Comparison of ENCODE assay signal across 8 cellular contexts in the genomic region with DNA sequence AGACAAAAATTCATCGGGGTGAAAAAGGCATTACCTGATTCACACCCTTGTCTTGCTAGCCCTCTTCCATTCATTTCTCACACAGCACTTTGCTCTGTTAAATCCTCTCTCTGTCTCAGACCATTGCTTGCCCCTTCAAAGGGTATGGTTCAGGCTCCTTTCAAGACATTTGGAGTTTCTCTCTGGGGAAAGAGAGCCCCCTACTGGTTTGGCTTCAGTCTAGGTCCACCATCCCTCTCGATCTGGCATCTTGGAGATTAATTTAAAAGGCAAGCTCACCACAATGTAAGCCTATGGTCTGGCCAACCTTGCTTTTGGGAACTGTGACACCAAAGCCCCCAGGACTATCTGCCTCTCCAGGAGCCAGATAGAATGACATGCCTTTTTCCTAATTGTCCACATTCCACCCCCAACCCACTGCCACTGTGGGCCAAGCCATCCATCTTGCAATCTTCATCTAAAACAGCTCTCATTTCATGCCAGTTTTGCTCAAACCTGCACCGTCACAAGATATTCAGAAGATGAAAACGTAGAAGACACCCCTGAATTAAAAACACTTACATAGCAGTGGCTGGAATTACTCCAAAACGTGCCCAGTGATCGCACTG.
DNase-seq lines count a peak whose midpoint lies in the region; ATAC-seq, FAIRE-seq and TF ChIP-seq lines count a peak whose summit lies in the region.

No MANE protein-coding gene starts in this region.

- WGBS in GM23248 (ENCODE audit: low coverage in 1 of 2, low lambda C conversion rate in 2 of 2, missing lambda C conversion rate in 2 of 2), 2 experiments = 55% methylated on average over 6 of the region's 6 CpGs
- WGBS in thyroid gland, 2 donors = 43 to 52% methylated on average over 6 of the region's 6 CpGs

- no peaks in the 10 kb centered on the region; the same call in 1 of the 2 replicates for H3K27me3 ChIP-seq in GM23248 (replicated peaks; ENCODE audit: insufficient read depth)
- H3K27me3 ChIP-seq in PC-3 (ENCODE audit: low read length) = no peaks in the 10 kb centered on the region
- H3K27me3 ChIP-seq in breast epithelium = no peaks in the 10 kb centered on the region
- no peaks in the 10 kb centered on the region for H3K27me3 ChIP-seq in thyroid gland

- TF ChIP-seq POLR2A in breast epithelium (IDR thresholded peaks at IDR 0.05) (no peak), thyroid gland (IDR thresholded peaks at IDR 0.05) (no peak)

- in situ Hi-C loops in GM23248 (cut with MboI) = loop anchor here (25.0 kb wide), 1 partner anchor 500 kb away; no protein-coding TSS in a partner anchor

- H3K9me3 ChIP-seq in GM23248 (ENCODE audit: low read depth) (no peaks in the 10 kb centered on the region), PC-3 (ENCODE audit: low read length) (no peaks in the 10 kb centered on the region), breast epithelium (no peaks in the 10 kb centered on the region), kidney (ENCODE audit: control insufficient read depth in 1 of 2, low read length in 2 of 2) (no peaks in the 10 kb centered on the region), thyroid gland (no peaks in the 10 kb centered on the region)

- CTCF ChIA-PET in PC-3 (lab: Charles Lee) = interaction anchor here (0.6 to 1.2 kb wide), 3 partner anchors 110 to 524 kb away, joined by 3 to 5 read pairs (median 3); no protein-coding TSS in a partner anchor

- H3K79me2 ChIP-seq in GM23248 (ENCODE audit: insufficient read depth) (no peaks in the 10 kb centered on the region), PC-3 (ENCODE audit: low read length) (no peaks in the 10 kb centered on the region)

- TF ChIP-seq CTCF in PC-3 (conservative IDR thresholded peaks at IDR 0.05; ENCODE audit: low read depth, low read length) (peak; percentile 73), breast epithelium (IDR thresholded peaks at IDR 0.05) (peak; percentile 12 to 41 (median 21)), kidney (IDR thresholded peaks at IDR 0.05; ENCODE audit: borderline replicate concordance, extremely low read depth, insufficient read depth) (peak; percentile 49), thyroid gland (IDR thresholded peaks at IDR 0.05) (peak in 5 of 6 experiments; percentile 35 to 90 (median 79))

- no peak for FAIRE-seq in kidney (lab: Jason Lieb, UNC)

- H4K20me1 ChIP-seq in GM23248 (ENCODE audit: insufficient read depth) = no peaks in the 10 kb centered on the region
- no peaks in the 10 kb centered on the region for H4K20me1 ChIP-seq in PC-3 (ENCODE audit: low read length)

- H3K4me3 ChIP-seq in GM23248 = no peak overlapping the region
- H3K4me3 ChIP-seq in Jurkat, Clone E6-1 (ENCODE audit: low read length) = no peak overlapping the region
- H3K4me3 ChIP-seq in PC-3 (ENCODE audit: low read length) = no peak overlapping the region
- no peak overlapping the region for H3K4me3 ChIP-seq in breast epithelium
- no peak overlapping the region for H3K4me3 ChIP-seq in kidney (ENCODE audit: low read length in 2 of 2)
- H3K4me3 ChIP-seq in thyroid gland (replicated peaks in 1 of 3) = no peak overlapping the region

- H3F3A ChIP-seq in GM23248 (ENCODE audit: insufficient read depth) (no peaks in the 10 kb centered on the region), PC-3 (ENCODE audit: low read length, unreplicated experiment) (no peaks in the 10 kb centered on the region)

- peak; percentile 78 for ATAC-seq in PC-3

- POLR2A ChIA-PET in PC-3 (lab: Charles Lee; ENCODE audit: unreplicated experiment) = no interaction called here

- H3K27ac ChIP-seq in GM23248 (no peak overlapping the region), PC-3 (ENCODE audit: low read length) (no peak overlapping the region), breast epithelium (no peak overlapping the region), kidney (ENCODE audit: low read depth in 2 of 2, low read length in 2 of 2) (no peak overlapping the region), thyroid gland (peak overlapping the region in 1 of 3 donors; percentile 19)

- intact Hi-C loops in PC-3 (cut with micrococcal nuclease) = no loop called here
- intact Hi-C loops in breast epithelium (cut with DNase I; ENCODE audit: low total_unique reads) = no loop called here
- intact Hi-C loops in kidney (cut with DNase I) = no loop called here
- intact Hi-C loops in thyroid gland (cut with DNase I) = loop anchor here (10.0 kb wide), 1 partner anchor 247 kb away; no protein-coding TSS in a partner anchor

- no peak overlapping the region for H3K4me2 ChIP-seq in GM23248 (ENCODE audit: unreplicated experiment)
- H3K4me2 ChIP-seq in PC-3 (ENCODE audit: low read length) = no peak overlapping the region

- H3K9me2 ChIP-seq in GM23248 (ENCODE audit: insufficient read depth) (no peaks in the 10 kb centered on the region), PC-3 (replicated peaks; ENCODE audit: low read length) (no peaks in the 10 kb centered on the region)

- H2AFZ ChIP-seq in GM23248 (no peak overlapping the region), PC-3 (ENCODE audit: low read length) (no peak overlapping the region)

- no peak overlapping the region for H3K9ac ChIP-seq in GM23248
- no peak overlapping the region for H3K9ac ChIP-seq in PC-3 (ENCODE audit: low read length)
- H3K9ac ChIP-seq in kidney (ENCODE audit: low read length in 2 of 2) = no peak overlapping the region

- H3K4me1 ChIP-seq in GM23248 (ENCODE audit: insufficient read depth) (no peaks in the 10 kb centered on the region), PC-3 (ENCODE audit: insufficient read depth, low read length) (no peaks in the 10 kb centered on the region), breast epithelium (no peaks in the 10 kb centered on the region), kidney (ENCODE audit: control insufficient read depth in 1 of 2, insufficient read depth in 1 of 2, low read depth in 1 of 2, low read length in 2 of 2) (no peaks in the 10 kb centered on the region), thyroid gland (peaks cover 21 to 47% of the 10 kb centered on the region in 2 donors)

- no peaks in the 10 kb centered on the region for H3K36me3 ChIP-seq in GM23248 (ENCODE audit: low read depth)
- peaks cover under 1% of the 10 kb centered on the region; the same call in 1 of the 2 replicates for H3K36me3 ChIP-seq in PC-3 (ENCODE audit: low read depth, low read length)
- no peaks in the 10 kb centered on the region for H3K36me3 ChIP-seq in breast epithelium
- H3K36me3 ChIP-seq in kidney (ENCODE audit: control insufficient read depth in 1 of 2, insufficient read depth in 2 of 2, low read length in 2 of 2) = no peaks in the 10 kb centered on the region
- H3K36me3 ChIP-seq in thyroid gland = no peaks in the 10 kb centered on the region

- peak; percentile 13 for DNase-seq in stimulated activated CD4-positive, alpha-beta T cell treated with anti-CD3 and anti-CD28 coated beads, Interleukin-1b, Interleukin-23, amount 100 ng/mL, for 48 hours
- DNase-seq in stimulated activated CD4-positive, alpha-beta T cell treated with anti-CD3 and anti-CD28 coated beads, Interleukin-4, amount 100 ng/mL, for 4 hours = no peak
- DNase-seq in GM23248 (peak; percentile 49), PC-3 (peak; percentile 59), breast epithelium (ENCODE audit: low spot score in 2 of 2) (no peak), kidney (no peak), thyroid gland (peak; percentile 55 to 61)
- DNase-seq in Jurkat, Clone E6-1 (ENCODE audit: low read depth, low spot score) = peak; percentile 45

- BruUV-seq in PC-3 (replicated peaks; lab: Mats Ljungman, UMichigan) = no TSS peak

Comparison
In these comparisons a context has a peak if more than half of its experiments do, and no peak if none do; other contexts are left out.
1. DNase-seq: peak in stimulated activated CD4-positive, alpha-beta T cell treated with anti-CD3 and anti-CD28 coated beads, Interleukin-1b, Interleukin-23, amount 100 ng/mL, for 48 hours (single experiment), GM23248 (single experiment), Jurkat, Clone E6-1 (single experiment), PC-3 (single experiment) and thyroid gland (2 of 2); none in stimulated activated CD4-positive, alpha-beta T cell treated with anti-CD3 and anti-CD28 coated beads, Interleukin-4, amount 100 ng/mL, for 4 hours (0 of 2), breast epithelium (0 of 2) and kidney (single experiment).
2. CTCF ChIP-seq: peak in every context shown above with its lines; median percentile 79 in thyroid gland; 73 in PC-3; 49 in kidney; 21 in breast epithelium.